Comparison of ENCODE assay signal across 13 cellular contexts in genomic region chr13:27661017-27661416, GRCh38. TPM values are rescaled to one million over a fixed set of nuclear protein-coding genes. Genes with fewer than 3 reads are reported as not detected.
DNase-seq lines count a peak whose midpoint lies in the region; ATAC-seq, FAIRE-seq and TF ChIP-seq lines count a peak whose summit lies in the region.
"Had no signal": no experiment of that assay in that cellular context is flagged by ENCODE, and none has a peak within 500 bp of the region (broad histone marks: within the 10 kb centered on the region; RNA-seq: fewer than 3 reads in every experiment).

No MANE protein-coding gene starts in this region.

- H2AK5ac ChIP-seq in mesenchymal stem cell (ENCODE audit: low read length, severe bottlenecking), result no peak overlapping the region

- no peak overlapping the region for H3K14ac ChIP-seq in mesenchymal stem cell (ENCODE audit: low read length in 2 of 2)

- no peak overlapping the region for H4K91ac ChIP-seq in mesenchymal stem cell (ENCODE audit: low read length)

- H3K18ac ChIP-seq in mesenchymal stem cell (ENCODE audit: low read depth in 1 of 2, low read length in 2 of 2), result no peak overlapping the region

- no peak overlapping the region for H2BK5ac ChIP-seq in mesenchymal stem cell (ENCODE audit: low read depth, low read length, poor library complexity, severe bottlenecking)

- H3K27ac Mint-ChIP-seq in Caco-2 (ENCODE audit: unreplicated experiment), result peak overlapping the region; percentile 56
- H3K27ac Mint-ChIP-seq: GM23338 had no signal

- intact Hi-C loops in Caco-2 (cut with micrococcal nuclease; ENCODE audit: unreplicated experiment) (no loop called here), kidney (cut with DNase I) (no loop called here)

- no peak overlapping the region for H2BK120ac ChIP-seq in mesenchymal stem cell (ENCODE audit: low read depth, low read length)

- no peak overlapping the region for H3K23ac ChIP-seq in mesenchymal stem cell (ENCODE audit: low read length in 2 of 2)

- no peak overlapping the region for H3K4me3 ChIP-seq in Caco-2 (ENCODE audit: low read depth, low read length)
- peak overlapping the region in 1 of 2 donors; percentile 3 for H3K4me3 ChIP-seq in kidney (ENCODE audit: low read length in 2 of 2)
- no peak overlapping the region for H3K4me3 ChIP-seq in mesenchymal stem cell (ENCODE audit: insufficient read depth in 1 of 2, low read depth in 1 of 2, low read length in 2 of 2)
- H3K4me3 ChIP-seq in upper lobe of left lung, result no peak overlapping the region
- H3K4me3 ChIP-seq: A549, GM12878, GM23338 had no signal

- CTCF ChIA-PET in Caco-2 (lab: Charles Lee), result no interaction called here

- no peak overlapping the region for H3K4me2 ChIP-seq in mesenchymal stem cell (ENCODE audit: low read length, poor library complexity, severe bottlenecking)
- H3K4me2 ChIP-seq: A549, GM23338 had no signal

- TF ChIP-seq CTCF in Caco-2 (IDR thresholded peaks at IDR 0.05; ENCODE audit: insufficient read depth in 1 of 2, low read depth in 1 of 2, low read length in 1 of 2, severe bottlenecking in 1 of 2, unreplicated experiment in 1 of 2), result no peak
- TF ChIP-seq CTCF in kidney (IDR thresholded peaks at IDR 0.05; ENCODE audit: borderline replicate concordance, extremely low read depth, insufficient read depth), result no peak
- no peak for TF ChIP-seq CTCF in upper lobe of left lung (IDR thresholded peaks at IDR 0.05)

- H3K4me1 Mint-ChIP-seq in Caco-2 (ENCODE audit: low read depth, unreplicated experiment), result peaks cover 5% of the 10 kb centered on the region
- H3K4me1 Mint-ChIP-seq: CD14-positive monocyte had no signal

- TF ChIP-seq EP300 in upper lobe of left lung (IDR thresholded peaks at IDR 0.05), result no peak

- POLR2A ChIA-PET in Caco-2 (lab: Charles Lee), result no interaction called here

- peaks cover 29% of the 10 kb centered on the region for H3K79me1 ChIP-seq in mesenchymal stem cell (replicated peaks; ENCODE audit: low read length, poor library complexity, severe bottlenecking)

- H2AFZ ChIP-seq in mesenchymal stem cell (ENCODE audit: low read depth, low read length), result no peak overlapping the region
- H2AFZ ChIP-seq: GM23338 had no signal

- H3K9me3 Mint-ChIP-seq in Caco-2 (ENCODE audit: unreplicated experiment), result no peaks in the 10 kb centered on the region
- H3K9me3 Mint-ChIP-seq: CD14-positive monocyte, GM23338 had no signal

- no peak for DNase-seq in Caco-2
- no peak for DNase-seq in kidney
- no peak for DNase-seq in mesenchymal stem cell
- no peak for DNase-seq in upper lobe of left lung
- DNase-seq in stimulated activated CD4-positive, alpha-beta T cell treated with anti-CD3 and anti-CD28 coated beads, Interleukin-2, amount 100 ng/mL, for 24 hours, result no peak
- DNase-seq: DMS79, H7 had no signal

- no peaks in the 10 kb centered on the region for H3K27me3 Mint-ChIP-seq in Caco-2 (ENCODE audit: insufficient read depth, unreplicated experiment)

- ATAC-seq in upper lobe of left lung (ENCODE audit: low FRiP score in 2 of 2) (no peak), GM21423 (IDR thresholded peaks at IDR 0.05; ENCODE audit: unreplicated experiment) (no peak)
- ATAC-seq: A549, GM12878, GM23338 had no signal

- H3K36me3 ChIP-seq in Caco-2 (ENCODE audit: control insufficient read depth, insufficient read depth, low read length), result no peaks in the 10 kb centered on the region
- no peaks in the 10 kb centered on the region for H3K36me3 ChIP-seq in kidney (ENCODE audit: control insufficient read depth in 1 of 2, insufficient read depth in 2 of 2, low read length in 2 of 2)
- peaks cover 6 to 14% of the 10 kb centered on the region in 2 experiments for H3K36me3 ChIP-seq in mesenchymal stem cell (ENCODE audit: control insufficient read depth in 1 of 2, insufficient read depth in 2 of 2, low read depth in 1 of 2, low read length in 2 of 2)
- peaks cover 0 to 9% (median 2%) of the 10 kb centered on the region in 4 donors for H3K36me3 ChIP-seq in upper lobe of left lung

- no peak for FAIRE-seq in kidney (lab: Jason Lieb, UNC)
- FAIRE-seq: A549, GM12878, GM18507 had no signal

- H3K27ac ChIP-seq in kidney (ENCODE audit: low read depth in 2 of 2, low read length in 2 of 2), result peak overlapping the region; percentile 15 to 20
- H3K27ac ChIP-seq in mesenchymal stem cell (ENCODE audit: low read length, poor library complexity, severe bottlenecking), result peak overlapping the region; percentile 37
- H3K27ac ChIP-seq in upper lobe of left lung, result no peak overlapping the region
- H3K27ac ChIP-seq: A549 had no signal

- no peaks in the 10 kb centered on the region for H3K27me3 ChIP-seq in Caco-2 (replicated peaks; ENCODE audit: control insufficient read depth, insufficient read depth, low read length)
- H3K27me3 ChIP-seq in mesenchymal stem cell (ENCODE audit: control insufficient read depth in 1 of 2, insufficient read depth in 1 of 2, low read length in 2 of 2), result no peaks in the 10 kb centered on the region
- no peaks in the 10 kb centered on the region for H3K27me3 ChIP-seq in upper lobe of left lung

- no peak overlapping the region for H3K4ac ChIP-seq in mesenchymal stem cell (ENCODE audit: low read depth in 1 of 2, low read length in 2 of 2)

- TF ChIP-seq POLR2A in upper lobe of left lung (IDR thresholded peaks at IDR 0.05), result no peak

- H2BK12ac ChIP-seq in mesenchymal stem cell (ENCODE audit: low read length in 2 of 2), result no peak overlapping the region

- H3K36me3 Mint-ChIP-seq in Caco-2 (ENCODE audit: insufficient read depth, unreplicated experiment), result peaks cover 5% of the 10 kb centered on the region

- H3K4me3 Mint-ChIP-seq in Caco-2 (ENCODE audit: unreplicated experiment), result no peak overlapping the region
- H3K4me3 Mint-ChIP-seq: CD14-positive monocyte, GM23338 had no signal

- H3K9ac ChIP-seq in kidney (ENCODE audit: low read length in 2 of 2) (no peak overlapping the region), mesenchymal stem cell (ENCODE audit: low read length) (no peak overlapping the region)

- no peak overlapping the region for H2BK15ac ChIP-seq in mesenchymal stem cell (ENCODE audit: low read depth, poor library complexity, severe bottlenecking)

- H3K9me3 ChIP-seq in Caco-2, result no peaks in the 10 kb centered on the region
- H3K9me3 ChIP-seq in kidney (ENCODE audit: control insufficient read depth in 1 of 2, low read length in 2 of 2), result no peaks in the 10 kb centered on the region
- no peaks in the 10 kb centered on the region for H3K9me3 ChIP-seq in mesenchymal stem cell (ENCODE audit: control insufficient read depth, low read length)
- no peaks in the 10 kb centered on the region for H3K9me3 ChIP-seq in upper lobe of left lung
- H3K9me3 ChIP-seq: A549 had no signal

- peaks cover 19% of the 10 kb centered on the region for H3K4me1 ChIP-seq in Caco-2
- peaks cover 18 to 39% of the 10 kb centered on the region in 2 donors for H3K4me1 ChIP-seq in kidney (ENCODE audit: control insufficient read depth in 1 of 2, insufficient read depth in 1 of 2, low read depth in 1 of 2, low read length in 2 of 2)
- H3K4me1 ChIP-seq in mesenchymal stem cell (ENCODE audit: control insufficient read depth, insufficient read depth, low read depth, low read length), result peaks cover 9% of the 10 kb centered on the region
- H3K4me1 ChIP-seq in upper lobe of left lung, result peaks cover 0 to 5% (median 0%) of the 10 kb centered on the region in 4 donors

- no TSS peak for BruUV-seq in Caco-2 (replicated peaks; lab: Mats Ljungman, UMichigan)

- H4K8ac ChIP-seq in mesenchymal stem cell (ENCODE audit: low read length), result no peak overlapping the region

RNA-seq across cellular contexts. Expression of gene POLR1D, which starts 39.3 kb away (rescaled TPM):
- total RNA-seq in Caco-2 (2022) (198 and 201 TPM in 2 replicates), kidney (72.8 TPM), upper lobe of left lung (100 to 1,000 TPM in 5 of 6 donors, 10 to 100 TPM in 1; 99.6 to 186 (median 122) TPM)
- polyA plus RNA-seq in kidney (ENCODE audit: insufficient read depth, low read depth, low replicate concordance), result 124 TPM
- 215 TPM for polyA plus RNA-seq in mesenchymal stem cell (2013, experiment 1 of 2)
- 218 TPM for polyA plus RNA-seq in mesenchymal stem cell (2013, experiment 2 of 2)

RNA-seq across cellular contexts. Expression of gene LNX2, which starts 40.7 kb away (rescaled TPM):
- total RNA-seq in Caco-2 (2022) (23.8 and 24.4 TPM in 2 replicates), kidney (13.8 TPM), upper lobe of left lung (10 to 100 TPM; 20.4 to 75.3 (median 33.2) TPM)
- polyA plus RNA-seq in kidney (ENCODE audit: insufficient read depth, low read depth, low replicate concordance), result 5.6 TPM
- 5.6 TPM for polyA plus RNA-seq in mesenchymal stem cell (2013, experiment 1 of 2)
- 5.7 TPM for polyA plus RNA-seq in mesenchymal stem cell (2013, experiment 2 of 2)

Comparison
In these comparisons a context has a peak if more than half of its experiments do, and no peak if none do; other contexts are left out.
1. H3K27ac ChIP-seq: peak in kidney (2 of 2) and mesenchymal stem cell (single experiment); none in upper lobe of left lung (0 of 4).